14 cellular contexts compared by ENCODE assay signal in genomic region chr10:95675403-95676116, GRCh38.
"Had no signal": no experiment of that assay in that cellular context is flagged by ENCODE, and none has a peak within 500 bp of the region (broad histone marks: within the 10 kb centered on the region; RNA-seq: fewer than 3 reads in every experiment).

No MANE protein-coding gene starts in this region.

- H3K4me1 ChIP-seq: left ventricle myocardium inferior had no signal

- H3K27ac ChIP-seq: dorsolateral prefrontal cortex, esophagus squamous epithelium, left ventricle myocardium inferior had no signal

- H3K4me3 ChIP-seq: dorsolateral prefrontal cortex, esophagus squamous epithelium, left ventricle myocardium inferior had no signal

- H3K9me3 ChIP-seq: esophagus squamous epithelium, left ventricle myocardium inferior had no signal

- DNase-seq: activated CD4-positive, alpha-beta memory T cell treated with anti-CD3 and anti-CD28 coated beads, Interleukin-2, amount 10 ng/mL, durations not matched to agents 7 days and 5 days; activated gamma-delta T cell treated with Interleukin-2 at 50 U/mL for 16 hours; activated naive CD8-positive, alpha-beta T cell treated with anti-CD3 and anti-CD28 coated beads, Interleukin-2, amount 10 ng/mL, durations not matched to agents 7 days and 5 days; activated T-cell treated with anti-CD3 and anti-CD28 coated beads, Interleukin-2, amount 50 U/mL, for 48 hours; aorta; dorsolateral prefrontal cortex; esophagus squamous epithelium; foreskin fibroblast; head of caudate nucleus; left ventricle myocardium inferior; nucleus accumbens; stimulated activated CD4-positive, alpha-beta T cell treated with anti-CD3 and anti-CD28 coated beads, Interleukin-2, amount 100 ng/mL, for 48 hours; stimulated activated naive CD4-positive, alpha-beta T cell treated with Interleukin-2 at 50 U/mL for 16 hours; T-helper 2 cell had no signal

- H3K27me3 ChIP-seq: dorsolateral prefrontal cortex, esophagus squamous epithelium had no signal
